Comparison of ENCODE assay signal across 8 cellular contexts in genomic region chr2:174699993-174700766, GRCh38.
DNase-seq lines count a peak whose midpoint lies in the region; ATAC-seq, FAIRE-seq and TF ChIP-seq lines count a peak whose summit lies in the region.

No MANE protein-coding gene starts in this region.

- CTCF ChIA-PET in OCI-LY7 (lab: Charles Lee; ENCODE audit: unreplicated experiment) = interaction anchor here (1.5 kb wide), 1 partner anchor 11 kb away, joined by 6 read pairs; no protein-coding TSS in a partner anchor

- intact Hi-C loops in OCI-LY7 (cut with micrococcal nuclease; ENCODE audit: unreplicated experiment) (no loop called here), right lobe of liver (cut with DNase I) (no loop called here)

- DNase-seq in EL = peak; percentile 56
- DNase-seq in HT-29 (ENCODE audit: low spot score) = peak; percentile 49
- DNase-seq in OCI-LY7 (ENCODE audit: low spot score) = peak; percentile 64
- DNase-seq in choroid plexus epithelial cell (ENCODE audit: low read depth) = peak; percentile 73
- peak in 1 of 3 donors; percentile 59 for DNase-seq in right lobe of liver
- peak; percentile 56 for DNase-seq in urothelium cell line (ENCODE audit: low spot score)

- H3K4me1 ChIP-seq in ACC112 (ENCODE audit: control insufficient read depth, insufficient read depth, low read length, unreplicated experiment) (no peaks in the 10 kb centered on the region), OCI-LY7 (ENCODE audit: insufficient read depth, low read length, poor library complexity, severe bottlenecking) (no peaks in the 10 kb centered on the region), right lobe of liver (peaks cover 0 to 21% (median 0%) of the 10 kb centered on the region in 4 donors)

- WGBS in right lobe of liver (ENCODE audit: insufficient coverage, low coverage, low lambda C conversion rate, missing lambda C conversion rate) = 17% methylated on average over 4 of the region's 4 CpGs

- H3K79me2 ChIP-seq in ACC112 (ENCODE audit: control insufficient read depth, insufficient read depth, low read length, unreplicated experiment) (no peaks in the 10 kb centered on the region), OCI-LY7 (ENCODE audit: insufficient read depth, low read depth, low read length) (no peaks in the 10 kb centered on the region)

- H3K4me2 ChIP-seq in OCI-LY7 (ENCODE audit: low read length) = no peak overlapping the region

- H3K36me3 ChIP-seq in ACC112 (ENCODE audit: insufficient read depth, low read length) (no peaks in the 10 kb centered on the region), OCI-LY7 (ENCODE audit: insufficient read depth, low read length) (no peaks in the 10 kb centered on the region), right lobe of liver (no peaks in the 10 kb centered on the region)

- ATAC-seq in right lobe of liver = peak; percentile 77 to 87 (median 80)
- no peak for ATAC-seq in HG03520 (IDR thresholded peaks at IDR 0.05; ENCODE audit: unreplicated experiment)

- no peak for FAIRE-seq in urothelium cell line (lab: Jason Lieb, UNC)

- no peak overlapping the region for H3K4me3 ChIP-seq in ACC112 (ENCODE audit: low read depth, low read length)
- H3K4me3 ChIP-seq in OCI-LY7 (ENCODE audit: low read depth, low read length, poor library complexity, severe bottlenecking) = no peak overlapping the region
- H3K4me3 ChIP-seq in choroid plexus epithelial cell (ENCODE audit: low read depth, low read length) = no peak overlapping the region
- no peak overlapping the region for H3K4me3 ChIP-seq in right lobe of liver

- no TSS peak for BruUV-seq in OCI-LY7 (replicated peaks; lab: Mats Ljungman, UMichigan)

- H3K9me2 ChIP-seq in OCI-LY7 (ENCODE audit: insufficient read depth, low read length) = no peaks in the 10 kb centered on the region

- H2AFZ ChIP-seq in ACC112 (ENCODE audit: low read length, unreplicated experiment) = peak overlapping the region; percentile 9
- no peak overlapping the region for H2AFZ ChIP-seq in OCI-LY7 (ENCODE audit: low read length)

- POLR2A ChIA-PET in OCI-LY7 (lab: Charles Lee) = interaction anchor here (0.7 to 1.1 kb wide), 2 partner anchors 46 to 1109 kb away, joined by 3 to 4 read pairs; no protein-coding TSS in a partner anchor

- H3K27me3 ChIP-seq in ACC112 (ENCODE audit: insufficient read depth, low read length) (peaks cover 18% of the 10 kb centered on the region; the same call in 1 of the 2 replicates), right lobe of liver (no peaks in the 10 kb centered on the region)

- H3K27ac ChIP-seq in ACC112 (ENCODE audit: low read depth, low read length) = no peak overlapping the region
- H3K27ac ChIP-seq in OCI-LY7 (ENCODE audit: low read depth, low read length, poor library complexity, severe bottlenecking) = no peak overlapping the region
- H3K27ac ChIP-seq in right lobe of liver = no peak overlapping the region

- no peaks in the 10 kb centered on the region for H3K9me3 ChIP-seq in OCI-LY7 (ENCODE audit: low read length)
- no peaks in the 10 kb centered on the region for H3K9me3 ChIP-seq in right lobe of liver

- no peak for TF ChIP-seq POLR2A in right lobe of liver (IDR thresholded peaks at IDR 0.05)

- TF ChIP-seq CTCF in OCI-LY7 (conservative IDR thresholded peaks at IDR 0.05; ENCODE audit: low read length) (peak; percentile 89), choroid plexus epithelial cell (conservative IDR thresholded peaks at IDR 0.05; ENCODE audit: low read depth, low read length) (peak; percentile 57), right lobe of liver (IDR thresholded peaks at IDR 0.05) (peak; percentile 70 to 82 (median 78))

- H4K20me1 ChIP-seq in OCI-LY7 (ENCODE audit: insufficient read depth, low read length) = no peaks in the 10 kb centered on the region
